8 cellular contexts compared by ENCODE assay signal in genomic region chr3:67000006-67000405, GRCh38. TPM values are rescaled to one million over a fixed set of nuclear protein-coding genes. Genes with fewer than 3 reads are reported as not detected.
A peak's percentile ranks its signal among the peaks of the same experiment; 100 is the strongest.
DNase-seq lines count a peak whose midpoint lies in the region; ATAC-seq, FAIRE-seq and TF ChIP-seq lines count a peak whose summit lies in the region.

No MANE protein-coding gene starts in this region.

- TF ChIP-seq CTCF in DND-41 (IDR thresholded peaks at IDR 0.05; ENCODE audit: borderline replicate concordance, extremely low read depth, low read length, poor library complexity, severe bottlenecking): no peak
- no peak for TF ChIP-seq CTCF in astrocyte (IDR thresholded peaks at IDR 0.05; ENCODE audit: insufficient read depth, low read depth, low read length)

- H3K36me3 ChIP-seq in DND-41 (ENCODE audit: insufficient read depth, low read length) (peaks cover 15% of the 10 kb centered on the region), astrocyte (ENCODE audit: insufficient read depth, low read length) (peaks cover 8% of the 10 kb centered on the region), small intestine (ENCODE audit: control insufficient read depth in 2 of 2, insufficient read depth in 2 of 2, low read length in 2 of 2) (peaks cover 0 to 6% of the 10 kb centered on the region in 2 donors)

- no peaks in the 10 kb centered on the region for H3K9me3 Mint-ChIP-seq in astrocyte (ENCODE audit: unreplicated experiment)

- H3K27ac ChIP-seq in DND-41 (ENCODE audit: low read length) (no peak overlapping the region), astrocyte (ENCODE audit: low read depth, low read length) (peak overlapping the region; percentile 35), small intestine (ENCODE audit: low read depth in 1 of 2, low read length in 1 of 2) (no peak overlapping the region)

- H3K4me1 ChIP-seq in DND-41 (ENCODE audit: insufficient read depth, low read length) (peaks cover 28% of the 10 kb centered on the region), astrocyte (ENCODE audit: insufficient read depth, low read length) (peaks cover 15% of the 10 kb centered on the region), small intestine (ENCODE audit: control insufficient read depth in 2 of 2, insufficient read depth in 1 of 2, low read depth in 1 of 2, low read length in 1 of 2) (peaks cover 0 to 2% of the 10 kb centered on the region in 2 donors)

- ATAC-seq in DND-41 (ENCODE audit: insufficient read depth, low read depth): no peak
- ATAC-seq in GM19455 (IDR thresholded peaks at IDR 0.05; ENCODE audit: unreplicated experiment): peak; percentile 32
- ATAC-seq in HG03457 (IDR thresholded peaks at IDR 0.05; ENCODE audit: unreplicated experiment): peak; percentile 48

- no peaks in the 10 kb centered on the region for H4K20me1 ChIP-seq in DND-41 (ENCODE audit: insufficient read depth, low read length)
- no peaks in the 10 kb centered on the region for H4K20me1 ChIP-seq in astrocyte (ENCODE audit: insufficient read depth, low read length)

- H3K9ac ChIP-seq in DND-41 (ENCODE audit: low read depth, low read length) (no peak overlapping the region), astrocyte (ENCODE audit: low read length) (peak overlapping the region; percentile 19)

- WGBS in small intestine, 3 donors: 69 to 82% (median 75%) methylated on average over 2 of the region's 2 CpGs

- H3K27me3 Mint-ChIP-seq in astrocyte (ENCODE audit: low read depth, unreplicated experiment): no peaks in the 10 kb centered on the region

- H3K4me2 ChIP-seq in DND-41 (ENCODE audit: insufficient read depth, low read length) (peak overlapping the region; percentile 90; the same call in 1 of the 2 replicates), astrocyte (ENCODE audit: low read length) (peak overlapping the region; percentile 62)

- H2AFZ ChIP-seq in DND-41 (ENCODE audit: low read depth, low read length) (no peak overlapping the region), astrocyte (ENCODE audit: low read depth, low read length) (no peak overlapping the region)

- H3K4me3 ChIP-seq in DND-41 (ENCODE audit: low read depth in 1 of 2, low read length in 2 of 2) (no peak overlapping the region), astrocyte (ENCODE audit: insufficient read depth, low read depth, low read length) (no peak overlapping the region), small intestine (ENCODE audit: low read depth in 1 of 2, low read length in 2 of 2) (no peak overlapping the region)

- peaks cover 21% of the 10 kb centered on the region for H3K79me2 ChIP-seq in DND-41 (ENCODE audit: insufficient read depth, low read length)
- H3K79me2 ChIP-seq in astrocyte (ENCODE audit: insufficient read depth, low read length): peaks cover 45% of the 10 kb centered on the region

- peak overlapping the region; percentile 46 for H3K4me3 Mint-ChIP-seq in astrocyte (ENCODE audit: unreplicated experiment)

- DNase-seq in DND-41 (no peak), astrocyte (ENCODE audit: low read depth) (peak; percentile 51), DMS53 treated with DMSO at 0.1 percent for 48 hours (lab: John Stamatoyannopoulos, UW; ENCODE audit: unreplicated experiment) (no peak), SW480 (ENCODE audit: low spot score) (no peak), small intestine (no peak)
- DNase-seq in stimulated activated CD4-positive, alpha-beta T cell treated with anti-CD3 and anti-CD28 coated beads, Interleukin-1b, Interleukin-23, amount 100 ng/mL, for 48 hours: no peak

- H3K36me3 Mint-ChIP-seq in astrocyte (ENCODE audit: low read depth, unreplicated experiment): no peaks in the 10 kb centered on the region

- peaks cover 5% of the 10 kb centered on the region for H3K4me1 Mint-ChIP-seq in astrocyte (ENCODE audit: low read depth, unreplicated experiment)

- H3K27me3 ChIP-seq in DND-41 (ENCODE audit: insufficient read depth, low read length, poor library complexity) (no peaks in the 10 kb centered on the region), astrocyte (ENCODE audit: insufficient read depth, low read length) (no peaks in the 10 kb centered on the region), small intestine (ENCODE audit: control insufficient read depth in 2 of 2, insufficient read depth in 2 of 2, low read length in 2 of 2) (no peaks in the 10 kb centered on the region)

- H3K9me3 ChIP-seq in DND-41 (ENCODE audit: insufficient read depth, low read length, severe bottlenecking): no peaks in the 10 kb centered on the region
- no peaks in the 10 kb centered on the region for H3K9me3 ChIP-seq in astrocyte (ENCODE audit: insufficient read depth, low read depth, low read length)
- H3K9me3 ChIP-seq in small intestine (ENCODE audit: control insufficient read depth, low read depth): no peaks in the 10 kb centered on the region

- peak overlapping the region; percentile 2 for H3K27ac Mint-ChIP-seq in astrocyte (ENCODE audit: unreplicated experiment)

- FAIRE-seq in astrocyte (lab: Jason Lieb, UNC) (no peak), small intestine (lab: Jason Lieb, UNC) (no peak)

RNA-seq across cellular contexts. Expression of gene KBTBD8, which starts 1.9 kb away (rescaled TPM):
- 9.2 and 9.4 TPM in 2 replicates for total RNA-seq in astrocyte
- polyA plus RNA-seq in small intestine: 1 to 10 TPM in 2 of 3 donors, under 1 TPM in 1; 0.81 to 1.8 (median 1.7) TPM
